Comparison of ENCODE assay signal across 11 cellular contexts in genomic region chr15:99371180-99372103, GRCh38.
DNase-seq lines count a peak whose midpoint lies in the region; ATAC-seq and TF ChIP-seq lines count a peak whose summit lies in the region.
"Had no signal": no experiment of that assay in that cellular context is flagged by ENCODE, and none has a peak within 500 bp of the region (broad histone marks: within the 10 kb centered on the region; RNA-seq: fewer than 3 reads in every experiment).

No MANE protein-coding gene starts in this region.

- no peaks in the 10 kb centered on the region for H3K27me3 Mint-ChIP-seq in naive thymus-derived CD8-positive, alpha-beta T cell

- no peak overlapping the region for H3K4me3 ChIP-seq in HCT116 (replicated peaks in 1 of 2; ENCODE audit: low read depth in 1 of 2, low read length in 2 of 2)

- H3K4me1 ChIP-seq in HCT116 (ENCODE audit: control insufficient read depth in 1 of 2, insufficient read depth in 2 of 2, low read length in 2 of 2): no peaks in the 10 kb centered on the region

- H3K36me3 Mint-ChIP-seq in naive thymus-derived CD8-positive, alpha-beta T cell: peaks cover 10 to 52% (median 25%) of the 10 kb centered on the region in 3 donors

- peak; percentile 44 for TF ChIP-seq RAD21 in HCT116 (IDR thresholded peaks at IDR 0.05; ENCODE audit: low read depth)

- H3K9ac ChIP-seq in HCT116 (ENCODE audit: low read length): no peak overlapping the region

- RAD21 ChIA-PET in HCT116 (lab: Charles Lee; ENCODE audit: low non-redundant PET in 1 of 2, low total read pairs in 2 of 2, uncharacterized antibody in 2 of 2, unreplicated experiment in 2 of 2): no interaction called here

- peaks cover 6 to 35% (median 13%) of the 10 kb centered on the region in 9 donors for H3K9me3 Mint-ChIP-seq in naive thymus-derived CD8-positive, alpha-beta T cell

- H3K27ac Mint-ChIP-seq in naive thymus-derived CD8-positive, alpha-beta T cell: peak overlapping the region in 8 of 10 donors; percentile 31 to 86 (median 60)

- ATAC-seq in HCT116: no peak
- peak in 1 of 2 donors; percentile 36 for ATAC-seq in naive thymus-derived CD8-positive, alpha-beta T cell

- H2AFZ ChIP-seq in HCT116 (ENCODE audit: low read depth, low read length, poor library complexity, severe bottlenecking): no peak overlapping the region

- no peaks in the 10 kb centered on the region for H3K79me2 ChIP-seq in HCT116 (ENCODE audit: insufficient read depth, low read length)

- POLR2A ChIA-PET in HCT116 (lab: Charles Lee): no interaction called here
- POLR2A ChIA-PET in naive thymus-derived CD8-positive, alpha-beta T cell (lab: Charles Lee): no interaction called here

- no peak for TF ChIP-seq POLR2A in HCT116 (IDR thresholded peaks at IDR 0.05; ENCODE audit: borderline replicate concordance, extremely low read depth, insufficient read depth, insufficient read length)
- TF ChIP-seq POLR2A in erythroblast (IDR thresholded peaks at IDR 0.05; ENCODE audit: low read length): no peak

- peaks cover 4% of the 10 kb centered on the region; the same call in 1 of the 2 replicates for H3K9me2 ChIP-seq in HCT116 (ENCODE audit: insufficient read depth)

- no peaks in the 10 kb centered on the region for H3K9me3 ChIP-seq in HCT116 (ENCODE audit: control insufficient read depth in 1 of 2, insufficient read depth in 1 of 2, low read depth in 1 of 2, low read length in 2 of 2)

- no peaks in the 10 kb centered on the region for H4K20me1 ChIP-seq in HCT116 (ENCODE audit: insufficient read depth)

- no TSS peak for BruUV-seq in HCT116 (replicated peaks; lab: Mats Ljungman, UMichigan)

- H3K4me3 Mint-ChIP-seq in naive thymus-derived CD8-positive, alpha-beta T cell: peak overlapping the region in 3 of 10 donors; percentile 1 to 24 (median 4)

- TF ChIP-seq CTCF in HCT116 (IDR thresholded peaks at IDR 0.05 in 2 of 3, conservative IDR thresholded peaks at IDR 0.05 in 1 of 3; ENCODE audit: borderline replicate concordance in 1 of 3, insufficient read depth in 1 of 3, low read depth in 2 of 3, low read length in 2 of 3): 0 out of 6 replicates have a peak, but pooled peaks of 1 of the 3 experiments have one; percentile 16

- intact Hi-C loops in HCT116 (cut with micrococcal nuclease): no loop called here

- CTCF ChIA-PET in HCT116 (lab: Charles Lee): interaction anchor here (1.0 to 2.7 kb wide), 3 partner anchors 9 to 333 kb away, joined by 3 to 9 read pairs (median 4); no protein-coding TSS in a partner anchor

- peaks cover 9 to 17% (median 13%) of the 10 kb centered on the region in 4 donors for H3K4me1 Mint-ChIP-seq in naive thymus-derived CD8-positive, alpha-beta T cell

- no peak overlapping the region for H3K27ac ChIP-seq in HCT116 (ENCODE audit: low read depth, low read length)
- H3K27ac ChIP-seq: 22Rv1 had no signal

- no peaks in the 10 kb centered on the region for H3K36me3 ChIP-seq in HCT116 (ENCODE audit: control insufficient read depth in 1 of 2, insufficient read depth in 2 of 2, low read length in 2 of 2)

- no peak overlapping the region for H3K4me2 ChIP-seq in HCT116 (ENCODE audit: low read length)

- H3K27me3 ChIP-seq in HCT116 (ENCODE audit: insufficient read depth, low read length): no peaks in the 10 kb centered on the region

- peak; percentile 1 for DNase-seq in DMS 273 (lab: John Stamatoyannopoulos, UW; ENCODE audit: unreplicated experiment)
- DNase-seq in DMS 273 treated with DMSO at 0.1 percent for 48 hours (lab: John Stamatoyannopoulos, UW): no peak
- DNase-seq in HCT116 (ENCODE audit: low read depth, low spot score): no peak
- peak; percentile 37 for DNase-seq in OCI-M1 (lab: John Stamatoyannopoulos, UW)
- no peak for DNase-seq in naive thymus-derived CD8-positive, alpha-beta T cell
- DNase-seq in SIG-M5 (lab: John Stamatoyannopoulos, UW): no peak
- no peak for DNase-seq in erythroblast (lab: John Stamatoyannopoulos, UW)
- no peak for DNase-seq in SIG-M5 treated with dmso at 0.1 percent for 504 hours (lab: John Stamatoyannopoulos, UW; ENCODE audit: unreplicated experiment)
- DNase-seq: NCI-H446; stimulated activated CD4-positive, alpha-beta T cell treated with anti-CD3 and anti-CD28 coated beads, Interleukin-12 subunit alpha, Interleukin-12 subunit beta, amount 100 ng/mL, for 4 hours had no signal

TF ChIP-seq in HCT116, 20 proteins besides CTCF, POLR2A, EP300 and RAD21:
- TF ChIP-seq ELF1 (IDR thresholded peaks at IDR 0.05; ENCODE audit: borderline replicate concordance, low read depth) (no peak), ZBTB33 (IDR thresholded peaks at IDR 0.05; ENCODE audit: extremely low read depth, insufficient replicate concordance, low read length) (no peak), YY1 (IDR thresholded peaks at IDR 0.05; ENCODE audit: extremely low read depth, insufficient replicate concordance, low read depth, low read length) (no peak), ZNF274 (IDR thresholded peaks at IDR 0.05; ENCODE audit: low read depth, low read length) (no peak), SP1 (IDR thresholded peaks at IDR 0.05; ENCODE audit: low read depth) (no peak), ZFX (IDR thresholded peaks at IDR 0.05) (no peak), TCF7L2 (IDR thresholded peaks at IDR 0.05; ENCODE audit: borderline replicate concordance, extremely low read depth, insufficient read depth, insufficient read length) (no peak), EZH2 (IDR thresholded peaks at IDR 0.05) (no peak), EZH2phosphoT487 (IDR thresholded peaks at IDR 0.05; ENCODE audit: borderline replicate concordance) (no peak), FOSL1 (IDR thresholded peaks at IDR 0.05; ENCODE audit: low read depth) (no peak)
TF ChIP-seq in HCT116: peak in this region for 0.

Comparison
In these comparisons a context has a peak if more than half of its experiments do, and no peak if none do; other contexts are left out.
1. DNase-seq: peak in DMS 273 (single experiment) and OCI-M1 (single experiment); none in DMS 273 treated with DMSO at 0.1 percent for 48 hours (single experiment), HCT116 (single experiment), naive thymus-derived CD8-positive, alpha-beta T cell (0 of 10), SIG-M5 (single experiment), erythroblast (0 of 2) and SIG-M5 treated with dmso at 0.1 percent for 504 hours (single experiment).